Comparison of ENCODE assay signal across 16 cellular contexts in the genomic region with DNA sequence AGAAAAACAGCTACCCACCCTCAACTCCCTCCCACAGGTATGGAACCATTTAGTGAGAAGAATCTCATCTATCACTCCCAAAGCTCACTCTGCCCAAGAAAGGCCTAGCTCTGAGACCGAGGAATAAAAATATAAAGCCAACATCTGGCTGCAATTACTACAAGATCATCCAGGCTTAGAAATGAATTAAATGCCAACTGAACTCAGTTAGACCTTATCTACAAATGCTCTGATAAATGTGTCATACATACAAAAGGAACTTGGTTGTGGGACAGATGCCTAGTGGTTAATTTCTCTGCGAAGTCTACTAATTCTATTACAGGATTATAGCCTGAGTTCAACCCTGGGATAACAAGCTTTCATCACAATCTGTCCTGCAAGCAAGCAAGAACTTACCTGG. TPM values are rescaled to one million over a fixed set of nuclear protein-coding genes. Genes with fewer than 3 reads are reported as not detected.
A peak's percentile ranks its signal among the peaks of the same experiment; 100 is the strongest.
DNase-seq lines count a peak whose midpoint lies in the region; FAIRE-seq and TF ChIP-seq lines count a peak whose summit lies in the region.
"Had no signal": no experiment of that assay in that cellular context is flagged by ENCODE, and none has a peak within 500 bp of the region (broad histone marks: within the 10 kb centered on the region; RNA-seq: fewer than 3 reads in every experiment).

No MANE protein-coding gene starts in this region.

- H3K27ac Mint-ChIP-seq in CD14-positive monocyte (peak overlapping the region in 6 of 7 donors; percentile 86 to 99 (median 98)), mesothelial cell of epicardium (peak overlapping the region; percentile 43)
- H3K27ac Mint-ChIP-seq: activated CD4-positive, alpha-beta memory T cell treated with anti-CD3 and anti-CD28 coated beads, Interleukin-2, amount 10 ng/mL, durations not matched to agents 7 days and 5 days; T-helper 1 cell treated with Interleukin-12 subunit alpha and Interleukin-12 subunit beta and Interleukin-4 antibody, amounts not matched to agents 30 μg/mL and 1 μg/mL, for 36 hours had no signal

- H3K27me3 ChIP-seq in adipocyte (replicated peaks; ENCODE audit: control insufficient read depth, insufficient read depth, low read length), result no peaks in the 10 kb centered on the region
- no peaks in the 10 kb centered on the region for H3K27me3 ChIP-seq in BE2C
- H3K27me3 ChIP-seq: tibial nerve had no signal

- H3K36me3 Mint-ChIP-seq in CD14-positive monocyte (peaks cover 56 to 68% of the 10 kb centered on the region in 2 donors), mesothelial cell of epicardium (peaks cover 12% of the 10 kb centered on the region)

- no peak overlapping the region for H3K27ac ChIP-seq in kidney (ENCODE audit: low read depth in 2 of 2, low read length in 2 of 2)
- H3K27ac ChIP-seq: parathyroid adenoma had no signal

- DNase-seq in CD14-positive monocyte (ENCODE audit: low spot score) (no peak), EH (ENCODE audit: low read depth) (peak; percentile 7), adipocyte (ENCODE audit: low read depth) (peak; percentile 43), mesothelial cell of epicardium (ENCODE audit: low spot score in 2 of 2, unreplicated experiment in 2 of 2) (no peak), BE2C (no peak), hippocampal formation (lab: John Stamatoyannopoulos, UW) (no peak), kidney (no peak), MV-4-11 (lab: John Stamatoyannopoulos, UW) (no peak)
- DNase-seq: activated CD4-positive, alpha-beta memory T cell treated with anti-CD3 and anti-CD28 coated beads, Interleukin-2, amount 10 ng/mL, durations not matched to agents 7 days and 5 days; NCI-H526; OCI-M1; Right ventricle myocardium superior; stimulated activated naive CD4-positive, alpha-beta T cell had no signal

- H3K4me1 Mint-ChIP-seq in CD14-positive monocyte (peaks cover 51% of the 10 kb centered on the region), mesothelial cell of epicardium (peaks cover 16% of the 10 kb centered on the region)

- H3K27me3 Mint-ChIP-seq in CD14-positive monocyte (ENCODE audit: low read depth in 3 of 3) (no peaks in the 10 kb centered on the region), mesothelial cell of epicardium (ENCODE audit: low read depth) (no peaks in the 10 kb centered on the region)
- H3K27me3 Mint-ChIP-seq: activated CD4-positive, alpha-beta memory T cell treated with anti-CD3 and anti-CD28 coated beads, Interleukin-2, amount 10 ng/mL, durations not matched to agents 7 days and 5 days had no signal

- H3K4me3 ChIP-seq in adipocyte (ENCODE audit: low read length), result no peak overlapping the region
- H3K4me3 ChIP-seq in BE2C (ENCODE audit: low read depth, low read length), result no peak overlapping the region
- H3K4me3 ChIP-seq in kidney (ENCODE audit: low read length in 2 of 2), result no peak overlapping the region
- H3K4me3 ChIP-seq: tibial nerve had no signal

- H3K9ac ChIP-seq in adipocyte (ENCODE audit: low read length), result no peak overlapping the region
- no peak overlapping the region for H3K9ac ChIP-seq in kidney (ENCODE audit: low read length in 2 of 2)
- H3K9ac ChIP-seq: parathyroid adenoma had no signal

- H3K9me3 ChIP-seq in adipocyte (ENCODE audit: control insufficient read depth, low read length), result no peaks in the 10 kb centered on the region
- no peaks in the 10 kb centered on the region for H3K9me3 ChIP-seq in BE2C
- no peaks in the 10 kb centered on the region for H3K9me3 ChIP-seq in kidney (ENCODE audit: control insufficient read depth in 1 of 2, low read length in 2 of 2)
- H3K9me3 ChIP-seq: tibial nerve had no signal

- no peak for FAIRE-seq in kidney (lab: Jason Lieb, UNC)

- H3K4me3 Mint-ChIP-seq in CD14-positive monocyte, result no peak overlapping the region
- H3K4me3 Mint-ChIP-seq in mesothelial cell of epicardium, result no peak overlapping the region
- H3K4me3 Mint-ChIP-seq: activated CD4-positive, alpha-beta memory T cell treated with anti-CD3 and anti-CD28 coated beads, Interleukin-2, amount 10 ng/mL, durations not matched to agents 7 days and 5 days; T-helper 1 cell treated with Interleukin-12 subunit alpha and Interleukin-12 subunit beta and Interleukin-4 antibody, amounts not matched to agents 30 μg/mL and 1 μg/mL, for 36 hours had no signal

- H3K36me3 ChIP-seq in adipocyte (ENCODE audit: control insufficient read depth, insufficient read depth, low read length, severe bottlenecking) (peaks cover 40% of the 10 kb centered on the region), BE2C (peaks cover 27% of the 10 kb centered on the region), kidney (ENCODE audit: control insufficient read depth in 1 of 2, insufficient read depth in 2 of 2, low read length in 2 of 2) (peaks cover 17% of the 10 kb centered on the region in 2 donors)

- H3K9me3 Mint-ChIP-seq in CD14-positive monocyte (no peaks in the 10 kb centered on the region), mesothelial cell of epicardium (no peaks in the 10 kb centered on the region)
- H3K9me3 Mint-ChIP-seq: activated CD4-positive, alpha-beta memory T cell treated with anti-CD3 and anti-CD28 coated beads, Interleukin-2, amount 10 ng/mL, durations not matched to agents 7 days and 5 days; T-helper 1 cell treated with Interleukin-12 subunit alpha and Interleukin-12 subunit beta and Interleukin-4 antibody, amounts not matched to agents 30 μg/mL and 1 μg/mL, for 36 hours had no signal

- H3K4me1 ChIP-seq in adipocyte (ENCODE audit: control insufficient read depth, insufficient read depth, low read length) (peaks cover 22% of the 10 kb centered on the region), BE2C (0 out of 2 replicates have a peak, but pooled peaks cover 3% of the 10 kb centered on the region), kidney (ENCODE audit: control insufficient read depth in 1 of 2, insufficient read depth in 1 of 2, low read depth in 1 of 2, low read length in 2 of 2) (peaks cover 0 to 3% of the 10 kb centered on the region in 2 donors)
- H3K4me1 ChIP-seq: parathyroid adenoma had no signal

- intact Hi-C loops in CD14-positive monocyte (cut with micrococcal nuclease), result loop anchor here in 1 of 2 donors (10.0 kb wide), 1 partner anchor 53 kb away; the partner anchor contains the start of gene TMEM183A
- intact Hi-C loops in kidney (cut with DNase I), result no loop called here

- TF ChIP-seq CTCF in CD14-positive monocyte (IDR thresholded peaks at IDR 0.05) (no peak), mesothelial cell of epicardium (IDR thresholded peaks at IDR 0.05; ENCODE audit: unreplicated experiment) (no peak), BE2C (IDR thresholded peaks at IDR 0.05; ENCODE audit: low read depth, low read length) (no peak), kidney (IDR thresholded peaks at IDR 0.05; ENCODE audit: borderline replicate concordance, extremely low read depth, insufficient read depth) (no peak)

RNA-seq across cellular contexts. Expression of gene ADIPOR1, which starts 6.7 kb away (rescaled TPM):
- polyA plus RNA-seq in CD14-positive monocyte (100 to 1,000 TPM; 197 to 216 TPM), kidney (ENCODE audit: insufficient read depth, low read depth, low replicate concordance) (70.0 TPM)
- total RNA-seq in mesothelial cell of epicardium (38.0 to 39.1 TPM (median 38.4 TPM) in 3 replicates), kidney (66.8 TPM)
- 114 TPM for polyA plus RNA-seq in BE2C (2012; ENCODE audit: insufficient read depth, insufficient read length, low read depth)

RNA-seq across cellular contexts. Expression of gene CYB5R1, which starts 15.6 kb away (rescaled TPM):
- polyA plus RNA-seq in CD14-positive monocyte (10 to 100 TPM; 65.0 to 70.5 TPM), kidney (ENCODE audit: insufficient read depth, low read depth, low replicate concordance) (94.8 TPM)
- total RNA-seq in mesothelial cell of epicardium (25.9 to 26.6 TPM (median 26.1 TPM) in 3 replicates), kidney (52.7 TPM)
- polyA plus RNA-seq in BE2C (2012; ENCODE audit: insufficient read depth, insufficient read length, low read depth), result 45.1 TPM

RNA-seq across cellular contexts. Expression of gene KLHL12, which starts 24.4 kb away (rescaled TPM):
- polyA plus RNA-seq in CD14-positive monocyte, result 10 to 100 TPM; 21.9 to 36.7 TPM
- total RNA-seq in mesothelial cell of epicardium, result 26.5 to 31.0 TPM (median 27.8 TPM) in 3 replicates
- polyA plus RNA-seq in BE2C (2012; ENCODE audit: insufficient read depth, insufficient read length, low read depth), result 18.1 TPM
- 28.2 TPM for total RNA-seq in kidney
- 27.5 TPM for polyA plus RNA-seq in kidney (ENCODE audit: insufficient read depth, low read depth, low replicate concordance)

RNA-seq across cellular contexts. Expression of gene TMEM183A, which starts 55.7 kb away (rescaled TPM):
- polyA plus RNA-seq in CD14-positive monocyte (10 to 100 TPM; 60.5 to 70.0 TPM), kidney (ENCODE audit: insufficient read depth, low read depth, low replicate concordance) (47.5 TPM)
- total RNA-seq in mesothelial cell of epicardium (58.4 to 64.5 TPM (median 64.0 TPM) in 3 replicates), kidney (47.9 TPM)
- 74.4 TPM for polyA plus RNA-seq in BE2C (2012; ENCODE audit: insufficient read depth, insufficient read length, low read depth)

Comparison
In these comparisons a context has a peak if more than half of its experiments do, and no peak if none do; other contexts are left out.
1. DNase-seq: peak in EH (single experiment) and adipocyte (single experiment); none in CD14-positive monocyte (single experiment), mesothelial cell of epicardium (0 of 2), BE2C (single experiment), hippocampal formation (0 of 2), kidney (single experiment) and MV-4-11 (single experiment).